In genomic region chr12:3545121-3545796, GRCh38 we compare ENCODE assay signal across 27 cellular contexts. TPM values are rescaled to one million over a fixed set of nuclear protein-coding genes. Genes with fewer than 3 reads are reported as not detected.
"Had no signal": no experiment of that assay in that cellular context is flagged by ENCODE, and none has a peak within 500 bp of the region (broad histone marks: within the 10 kb centered on the region; RNA-seq: fewer than 3 reads in every experiment).

No MANE protein-coding gene starts in this region.

- H3K27ac ChIP-seq: colonic mucosa, heart right ventricle, pancreas, prostate gland, transverse colon, uterus had no signal

- DNase-seq: activated B cell treated with CpG ODN at 0.5 μM for 24 hours; activated CD4-positive, alpha-beta T cell treated with anti-CD3 and anti-CD28 coated beads, Interleukin-2, amount 50 U/mL, for 1 hour; activated CD8-positive, alpha-beta T cell treated with anti-CD3 and anti-CD28 coated beads for 36 hours; activated naive CD4-positive, alpha-beta T cell; activated T-cell treated with anti-CD3 and anti-CD28 coated beads for 4 hours; activated T-cell treated with anti-CD3 and anti-CD28 coated beads, Interleukin-2, amount 50 U/mL, for 72 hours; cerebellar nuclear complex; effector CD8-positive, alpha-beta T cell; erythroblast; heart right ventricle; left cardiac atrium; left ventricle myocardium superior; midbrain; naive thymus-derived CD4-positive, alpha-beta T cell; pancreas; stimulated activated CD4-positive, alpha-beta T cell treated with anti-CD3 and anti-CD28 coated beads, Interleukin-15, amount 100 ng/mL, for 24 hours; stimulated activated naive CD4-positive, alpha-beta T cell treated with Interleukin-2 at 50 U/mL for 16 hours; T-helper 1 cell; transverse colon; uterus had no signal

- H3K4me3 ChIP-seq: colonic mucosa, heart right ventricle, pancreas, prostate gland, transverse colon, uterus had no signal

- H3K36me3 ChIP-seq: colonic mucosa, heart right ventricle, pancreas, prostate gland, transverse colon, uterus had no signal

- H3K9me3 ChIP-seq: colonic mucosa, pancreas, prostate gland, transverse colon, uterus had no signal

- ATAC-seq: activated CD8-positive, alpha-beta T cell treated with anti-CD3 and anti-CD28 coated beads for 36 hours; activated naive CD4-positive, alpha-beta T cell treated with anti-CD3 and anti-CD28 coated beads, Interleukin-2, amount 50 U/mL, for 72 hours; activated T-cell treated with anti-CD3 and anti-CD28 coated beads, Interleukin-2, amount 50 U/mL, for 72 hours; heart right ventricle; left cardiac atrium; left ventricle myocardium superior; naive thymus-derived CD4-positive, alpha-beta T cell; pancreas had no signal

- H3K27me3 ChIP-seq: colonic mucosa, pancreas, transverse colon, uterus had no signal

- H3K4me1 ChIP-seq: colonic mucosa, heart right ventricle, pancreas, prostate gland, transverse colon, uterus had no signal

RNA-seq across cellular contexts. Expression of gene PRMT8, which starts 54.3 kb away (rescaled TPM):
- total RNA-seq: activated B cell treated with CpG ODN at 0.5 μM for 24 hours; activated CD8-positive, alpha-beta T cell treated with anti-CD3 and anti-CD28 coated beads for 36 hours; activated naive CD4-positive, alpha-beta T cell treated with anti-CD3 and anti-CD28 coated beads, Interleukin-2, amount 50 U/mL, for 72 hours; activated T-cell treated with anti-CD3 and anti-CD28 coated beads, Interleukin-2, amount 50 U/mL, for 72 hours; colonic mucosa; dermis microvascular lymphatic vessel endothelial cell; fibroblast of lung; fibroblast of villous mesenchyme; glomerular endothelial cell; left ventricle myocardium superior; naive thymus-derived CD4-positive, alpha-beta T cell; transverse colon; uterus had no signal
